ENCODE assay signal across 10 cellular contexts in genomic region chr4:121977251-121978168, GRCh38. TPM values are rescaled to one million over a fixed set of nuclear protein-coding genes. Genes with fewer than 3 reads are reported as not detected.
DNase-seq lines count a peak whose midpoint lies in the region; ATAC-seq, FAIRE-seq and TF ChIP-seq lines count a peak whose summit lies in the region.
"Had no signal": no experiment of that assay in that cellular context is flagged by ENCODE, and none has a peak within 500 bp of the region (broad histone marks: within the 10 kb centered on the region; RNA-seq: fewer than 3 reads in every experiment).

No MANE protein-coding gene starts in this region.

- peak overlapping the region; percentile 37 for H3K4me2 ChIP-seq in astrocyte (ENCODE audit: low read length)

- H4K20me1 ChIP-seq in astrocyte (ENCODE audit: insufficient read depth, low read length): no peaks in the 10 kb centered on the region

- H3K9me3 Mint-ChIP-seq in astrocyte (ENCODE audit: unreplicated experiment): no peaks in the 10 kb centered on the region

- H3K79me2 ChIP-seq in astrocyte (ENCODE audit: insufficient read depth, low read length): no peaks in the 10 kb centered on the region

- H3K4me1 ChIP-seq in astrocyte (ENCODE audit: insufficient read depth, low read length): no peaks in the 10 kb centered on the region

- ATAC-seq in GM19467 (IDR thresholded peaks at IDR 0.05; ENCODE audit: unreplicated experiment) (peak; percentile 98), HG03378 (IDR thresholded peaks at IDR 0.05; ENCODE audit: unreplicated experiment) (peak; percentile 98)

- no peaks in the 10 kb centered on the region for H3K4me1 Mint-ChIP-seq in astrocyte (ENCODE audit: low read depth, unreplicated experiment)

- no peaks in the 10 kb centered on the region for H3K27me3 ChIP-seq in astrocyte (ENCODE audit: insufficient read depth, low read length)
- no peaks in the 10 kb centered on the region for H3K27me3 ChIP-seq in WERI-Rb-1 (ENCODE audit: insufficient read depth, low read depth, severe bottlenecking)

- no peak overlapping the region for H3K9ac ChIP-seq in astrocyte (ENCODE audit: low read length)

- peak overlapping the region; percentile 20 for H2AFZ ChIP-seq in astrocyte (ENCODE audit: low read depth, low read length)

- no peak overlapping the region for H3K4me3 Mint-ChIP-seq in astrocyte (ENCODE audit: unreplicated experiment)

- no peaks in the 10 kb centered on the region for H3K36me3 ChIP-seq in astrocyte (ENCODE audit: insufficient read depth, low read length)
- H3K36me3 ChIP-seq in WERI-Rb-1: no peaks in the 10 kb centered on the region

- TF ChIP-seq CTCF in astrocyte (IDR thresholded peaks at IDR 0.05; ENCODE audit: insufficient read depth, low read depth, low read length) (no peak), WERI-Rb-1 (IDR thresholded peaks at IDR 0.05; ENCODE audit: low read depth, low read length) (no peak)

- H3K9me3 ChIP-seq in astrocyte (ENCODE audit: insufficient read depth, low read depth, low read length) (no peaks in the 10 kb centered on the region), WERI-Rb-1 (ENCODE audit: severe bottlenecking) (no peaks in the 10 kb centered on the region)

- no peaks in the 10 kb centered on the region for H3K36me3 Mint-ChIP-seq in astrocyte (ENCODE audit: low read depth, unreplicated experiment)

- DNase-seq in COLO829 (ENCODE audit: low spot score) (peak; percentile 37), astrocyte (ENCODE audit: low read depth) (no peak), WERI-Rb-1 (no peak), NCI-H187 treated with DMSO at 0.1 percent for 48 hours (lab: John Stamatoyannopoulos, UW) (no peak), NCI-H82 treated with DMSO at 0.1 percent for 48 hours (lab: John Stamatoyannopoulos, UW; ENCODE audit: unreplicated experiment) (no peak), cerebellum (ENCODE audit: low spot score) (no peak)
- DNase-seq: GDM1 had no signal

- no peak for FAIRE-seq in astrocyte (lab: Jason Lieb, UNC)
- FAIRE-seq: TTC549 had no signal

- H3K27ac ChIP-seq in astrocyte (ENCODE audit: low read depth, low read length) (no peak overlapping the region), WERI-Rb-1 (no peak overlapping the region)

- H3K4me3 ChIP-seq in astrocyte (ENCODE audit: insufficient read depth, low read depth, low read length) (no peak overlapping the region), WERI-Rb-1 (ENCODE audit: low read depth, low read length) (no peak overlapping the region)

- H3K27ac Mint-ChIP-seq in astrocyte (ENCODE audit: unreplicated experiment): no peak overlapping the region

- peaks cover 4% of the 10 kb centered on the region for H3K27me3 Mint-ChIP-seq in astrocyte (ENCODE audit: low read depth, unreplicated experiment)

RNA-seq across cellular contexts. Expression of gene TRPC3, which starts 25.6 kb away (rescaled TPM):
- 0.07 TPM in 1 of 2 replicates, not detected in the other for total RNA-seq in astrocyte
- total RNA-seq in cerebellum: 88.6 TPM

Comparison
In these comparisons a context has a peak if more than half of its experiments do, and no peak if none do; other contexts are left out.
1. RNA of gene TRPC3, which starts 25.6 kb away (total RNA-seq): 88.6 TPM in cerebellum (single experiment); 0.07 TPM in astrocyte; every median in the first group is over 10 times any median in the second.